Comparison of ENCODE assay signal across 8 cellular contexts in genomic region chr2:218396688-218397501, GRCh38. TPM values are rescaled to one million over a fixed set of nuclear protein-coding genes. Genes with fewer than 3 reads are reported as not detected.
DNase-seq lines count a peak whose midpoint lies in the region; ATAC-seq, FAIRE-seq and TF ChIP-seq lines count a peak whose summit lies in the region.

No MANE protein-coding gene starts in this region.

- peak overlapping the region; percentile 99 for H2AFZ ChIP-seq in neuronal stem cell (ENCODE audit: low read length)

- WGBS in neuronal stem cell (ENCODE audit: extremely low coverage in 2 of 2, insufficient read length in 2 of 2, insufficient replicate concordance in 1 of 2), 2 donors = no CpG with 5 or more reads among the region's 28 CpGs

- peaks cover 0 to 3% of the 10 kb centered on the region in 2 donors for H3K9me3 ChIP-seq in neuronal stem cell (replicated peaks in 1 of 2; ENCODE audit: control insufficient read depth in 2 of 2, insufficient read depth in 1 of 2, low read depth in 1 of 2, low read length in 2 of 2)

- H3K4ac ChIP-seq in neuronal stem cell (ENCODE audit: low read length) = no peak overlapping the region

- no peaks in the 10 kb centered on the region for H3K4me1 ChIP-seq in foreskin keratinocyte
- H3K4me1 ChIP-seq in neuronal stem cell (ENCODE audit: control insufficient read depth in 2 of 2, insufficient read depth in 1 of 2, low read depth in 1 of 2, low read length in 2 of 2) = peaks cover 28 to 33% of the 10 kb centered on the region in 2 donors

- no peak for TF ChIP-seq CTCF in foreskin keratinocyte (conservative IDR thresholded peaks at IDR 0.05)

- FAIRE-seq in RCC 7860 (lab: Jason Lieb, UNC) = no peak
- no peak for FAIRE-seq in urothelium cell line (lab: Jason Lieb, UNC)

- H4K91ac ChIP-seq in neuronal stem cell (ENCODE audit: low read depth, low read length, poor library complexity) = no peak overlapping the region

- peak overlapping the region; percentile 94 to 100 (median 100) for H3K4me3 Mint-ChIP-seq in IgD-negative memory B cell

- H3K9me3 Mint-ChIP-seq in IgD-negative memory B cell = no peaks in the 10 kb centered on the region

- peak overlapping the region; percentile 82 for H2BK120ac ChIP-seq in neuronal stem cell (ENCODE audit: low read depth, low read length)

- ATAC-seq in foreskin keratinocyte = no peak

- H2BK5ac ChIP-seq in neuronal stem cell (ENCODE audit: low read length) = peak overlapping the region; percentile 4

- H3K9ac ChIP-seq in neuronal stem cell (ENCODE audit: low read depth, low read length, poor library complexity) = peak overlapping the region; percentile 65

- H3K27me3 ChIP-seq in foreskin keratinocyte (no peaks in the 10 kb centered on the region), neuronal stem cell (ENCODE audit: control insufficient read depth in 3 of 3, insufficient read depth in 3 of 3, low read depth in 1 of 3, low read length in 3 of 3) (peaks cover 22 to 45% (median 35%) of the 10 kb centered on the region in 3 experiments)

- H3K27ac Mint-ChIP-seq in IgD-negative memory B cell = peak overlapping the region; percentile 96 to 100 (median 99)

- peak overlapping the region; percentile 89 for H3K4me2 ChIP-seq in neuronal stem cell (ENCODE audit: insufficient read depth, low read length, poor library complexity, severe bottlenecking)

- H3K4me1 Mint-ChIP-seq in IgD-negative memory B cell = peaks cover 20 to 26% (median 24%) of the 10 kb centered on the region in 3 donors

- H3K27ac ChIP-seq in foreskin keratinocyte (peak overlapping the region; percentile 77), neuronal stem cell (replicated peaks; ENCODE audit: low read length) (no peak overlapping the region)

- no peak overlapping the region for H4K8ac ChIP-seq in neuronal stem cell (ENCODE audit: low read depth, low read length)

- peaks cover 3 to 6% of the 10 kb centered on the region in 2 donors for H3K36me3 ChIP-seq in neuronal stem cell (replicated peaks in 1 of 2; ENCODE audit: control insufficient read depth in 2 of 2, insufficient read depth in 2 of 2, low read length in 2 of 2)

- peak overlapping the region; percentile 71 to 81 for H3K4me3 ChIP-seq in neuronal stem cell (ENCODE audit: low read length in 2 of 2)

- H3K27me3 Mint-ChIP-seq in IgD-negative memory B cell = no peaks in the 10 kb centered on the region

- no peak overlapping the region for H2BK12ac ChIP-seq in neuronal stem cell (ENCODE audit: low read length)

- H3K14ac ChIP-seq in neuronal stem cell (ENCODE audit: low read length) = no peak overlapping the region

- H3K18ac ChIP-seq in neuronal stem cell (ENCODE audit: low read length) = peak overlapping the region; percentile 98

- DNase-seq in C1 segment of cervical spinal cord (lab: John Stamatoyannopoulos, UW) = peak in 11 of 14 donors; percentile 53 to 88 (median 80)
- peak; percentile 63 for DNase-seq in RCC 7860 (ENCODE audit: low spot score)
- DNase-seq in activated gamma-delta T cell treated with Interleukin-2 at 50 U/mL for 16 hours = peak; percentile 79
- peak in 1 of 2 donors; percentile 42 for DNase-seq in foreskin keratinocyte
- DNase-seq in neuronal stem cell (ENCODE audit: low spot score) = peak; percentile 38
- peak; percentile 67 for DNase-seq in urothelium cell line (ENCODE audit: low spot score)
- DNase-seq in GM19238 (ENCODE audit: insufficient read length, low spot score) = no peak

- H3K79me1 ChIP-seq in neuronal stem cell (ENCODE audit: low read depth, low read length) = peaks cover 6% of the 10 kb centered on the region

- peak overlapping the region; percentile 66 for H3K23ac ChIP-seq in neuronal stem cell (ENCODE audit: low read depth, low read length, poor library complexity)

- no peaks in the 10 kb centered on the region for H3K36me3 Mint-ChIP-seq in IgD-negative memory B cell

- peak overlapping the region; percentile 29 for H2BK15ac ChIP-seq in neuronal stem cell (ENCODE audit: low read length)

- peak overlapping the region; percentile 49 for H2AK5ac ChIP-seq in neuronal stem cell (ENCODE audit: low read depth, low read length)

RNA-seq across cellular contexts. Expression of gene CTDSP1, which starts 2.8 kb away (rescaled TPM):
- polyA plus RNA-seq in IgD-negative memory B cell (16.2 TPM), foreskin keratinocyte (50.0 and 55.6 TPM in 2 replicates)
- 59.0 and 59.1 TPM in 2 replicates for total RNA-seq in foreskin keratinocyte
- polyA plus RNA-seq in neuronal stem cell (2013, experiment 1 of 2) = 39.9 TPM
- polyA plus RNA-seq in neuronal stem cell (2013, experiment 2 of 2) = 39.8 TPM

RNA-seq across cellular contexts. Expression of gene SLC11A1, which starts 14.8 kb away (rescaled TPM):
- polyA plus RNA-seq in IgD-negative memory B cell = 1.3 TPM
- 0.81 and 1.0 TPM in 2 replicates for total RNA-seq in foreskin keratinocyte
- 0.91 and 1.0 TPM in 2 replicates for polyA plus RNA-seq in foreskin keratinocyte
- polyA plus RNA-seq in neuronal stem cell (2013, experiment 1 of 2) = 0.35 TPM
- polyA plus RNA-seq in neuronal stem cell (2013, experiment 2 of 2) = 0.06 TPM

RNA-seq across cellular contexts. Expression of gene VIL1, which starts 22.0 kb away (rescaled TPM):
- polyA plus RNA-seq in IgD-negative memory B cell (0.28 TPM), foreskin keratinocyte (0.01 TPM in 2 replicates)
- total RNA-seq in foreskin keratinocyte = not detected in 2 replicates
- 0.07 TPM for polyA plus RNA-seq in neuronal stem cell (2013, experiment 1 of 2)
- 0.08 TPM for polyA plus RNA-seq in neuronal stem cell (2013, experiment 2 of 2)

RNA-seq across cellular contexts. Expression of gene CATIP, which starts 40.2 kb away (rescaled TPM):
- polyA plus RNA-seq in IgD-negative memory B cell (0.18 TPM), foreskin keratinocyte (not detected in 2 replicates)
- total RNA-seq in foreskin keratinocyte = not detected in 2 replicates
- 0.66 TPM for polyA plus RNA-seq in neuronal stem cell (2013, experiment 1 of 2)
- 0.80 TPM for polyA plus RNA-seq in neuronal stem cell (2013, experiment 2 of 2)
